9 cellular contexts compared by ENCODE assay signal in the genomic region with DNA sequence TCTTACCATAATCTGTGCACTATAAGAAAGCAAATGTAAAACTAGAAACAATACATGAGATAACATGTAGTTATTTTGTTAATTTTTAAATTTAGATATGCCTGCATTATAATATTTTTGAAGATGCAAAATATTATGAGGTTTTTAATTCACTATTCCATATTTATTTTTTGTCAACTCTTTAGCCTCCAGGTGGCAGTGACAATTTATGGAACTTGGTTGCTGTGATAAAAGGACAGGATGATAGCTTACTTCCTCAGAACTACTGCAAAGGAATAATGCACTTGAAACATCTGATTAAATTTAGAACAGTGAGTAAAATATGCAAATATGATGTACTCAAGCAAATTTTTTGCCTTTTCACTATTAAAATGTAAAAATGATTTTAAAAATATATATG. TPM values are rescaled to one million over a fixed set of nuclear protein-coding genes. Genes with fewer than 3 reads are reported as not detected.
DNase-seq lines count a peak whose midpoint lies in the region; ATAC-seq, FAIRE-seq and TF ChIP-seq lines count a peak whose summit lies in the region.
"Had no signal": no experiment of that assay in that cellular context is flagged by ENCODE, and none has a peak within 500 bp of the region (broad histone marks: within the 10 kb centered on the region; RNA-seq: fewer than 3 reads in every experiment).

No MANE protein-coding gene starts in this region.

- POLR2A ChIA-PET in CD8-positive, alpha-beta T cell (lab: Charles Lee) = no interaction called here
- POLR2A ChIA-PET in SK-N-SH (lab: Yijun Ruan, JAX) = interaction anchor here (1.6 kb wide), 1 partner anchor 45 kb away, joined by 4 read pairs; a partner anchor contains a TSS

- no peak for DNase-seq in CD8-positive, alpha-beta T cell
- DNase-seq in GM23338 (ENCODE audit: low spot score) = peak; percentile 13
- peak; percentile 17 for DNase-seq in SK-N-SH
- no peak for DNase-seq in kidney
- no peak for DNase-seq in T-helper 2 cell treated with Interferon-gamma antibody and Interleukin-4, amounts not matched to agents 5 μg/mL and 100 μg/mL, for 36 hours (ENCODE audit: low spot score)
- no peak for DNase-seq in mesothelial cell of epicardium (ENCODE audit: low spot score in 2 of 2, unreplicated experiment in 2 of 2)
- DNase-seq in NCI-H446 (lab: John Stamatoyannopoulos, UW) = no peak
- DNase-seq in stimulated activated naive B cell treated with anti-CD40 and anti-IgM and Interleukin-4, amounts not matched to agents 10 μg/mL and 1 μg/mL and 100 μg/mL, for 72 hours = no peak

- H3K9ac ChIP-seq in SK-N-SH (no peak overlapping the region), kidney (ENCODE audit: low read length in 2 of 2) (no peak overlapping the region)

- H3K27ac Mint-ChIP-seq in CD8-positive, alpha-beta T cell = no peak overlapping the region
- no peak overlapping the region for H3K27ac Mint-ChIP-seq in GM23338
- H3K27ac Mint-ChIP-seq in T-helper 2 cell treated with Interferon-gamma antibody and Interleukin-4, amounts not matched to agents 5 μg/mL and 100 μg/mL, for 36 hours = no peak overlapping the region
- H3K27ac Mint-ChIP-seq in mesothelial cell of epicardium = no peak overlapping the region
- H3K27ac Mint-ChIP-seq in stimulated activated naive B cell treated with anti-CD40 and anti-IgM and Interleukin-4, amounts not matched to agents 10 μg/mL and 1 μg/mL and 100 μg/mL, for 72 hours = no peak overlapping the region

- H3K9me2 ChIP-seq in GM23338 (ENCODE audit: insufficient read depth) (no peaks in the 10 kb centered on the region), SK-N-SH (no peaks in the 10 kb centered on the region)

- H3K79me2 ChIP-seq in GM23338 (replicated peaks; ENCODE audit: insufficient read depth) = no peaks in the 10 kb centered on the region
- no peaks in the 10 kb centered on the region for H3K79me2 ChIP-seq in SK-N-SH (ENCODE audit: insufficient read depth)

- H2AFZ ChIP-seq in GM23338 (no peak overlapping the region), SK-N-SH (ENCODE audit: low read depth) (peak overlapping the region; percentile 70; the same call in 1 of the 2 replicates)

- TF ChIP-seq CTCF in CD8-positive, alpha-beta T cell (IDR thresholded peaks at IDR 0.05) = peak; percentile 23
- peak; percentile 43 to 46 for TF ChIP-seq CTCF in GM23338 (conservative IDR thresholded peaks at IDR 0.05; ENCODE audit: low read depth in 2 of 2)
- peak; percentile 68 for TF ChIP-seq CTCF in SK-N-SH (IDR thresholded peaks at IDR 0.05)
- TF ChIP-seq CTCF in kidney (IDR thresholded peaks at IDR 0.05; ENCODE audit: borderline replicate concordance, extremely low read depth, insufficient read depth) = peak; percentile 32
- TF ChIP-seq CTCF in mesothelial cell of epicardium (IDR thresholded peaks at IDR 0.05; ENCODE audit: unreplicated experiment) = no peak

- H3K9me3 ChIP-seq in CD8-positive, alpha-beta T cell (ENCODE audit: low read length) = no peaks in the 10 kb centered on the region
- H3K9me3 ChIP-seq in SK-N-SH (0 out of 2 replicates have a peak, but pooled peaks cover 3% of the 10 kb centered on the region), kidney (ENCODE audit: control insufficient read depth in 1 of 2, low read length in 2 of 2) (no peaks in the 10 kb centered on the region)

- peak; percentile 82 for FAIRE-seq in kidney (lab: Jason Lieb, UNC)

- H3K27me3 ChIP-seq in CD8-positive, alpha-beta T cell (ENCODE audit: insufficient read depth, low read length) = no peaks in the 10 kb centered on the region
- H3K27me3 ChIP-seq in GM23338 (ENCODE audit: insufficient read depth) (no peaks in the 10 kb centered on the region), SK-N-SH (ENCODE audit: insufficient read depth) (no peaks in the 10 kb centered on the region)

- no peak overlapping the region for H3K27ac ChIP-seq in CD8-positive, alpha-beta T cell (ENCODE audit: low read depth, low read length)
- no peak overlapping the region for H3K27ac ChIP-seq in GM23338 (ENCODE audit: low read depth)
- H3K27ac ChIP-seq in SK-N-SH (ENCODE audit: low read depth in 2 of 2, low read length in 1 of 2) = no peak overlapping the region; a peak in 1 of 4 replicates
- H3K27ac ChIP-seq in kidney (ENCODE audit: low read depth in 2 of 2, low read length in 2 of 2) = no peak overlapping the region
- H3K27ac ChIP-seq: skin epidermis had no signal

- H3K4me2 ChIP-seq in GM23338 = no peak overlapping the region
- H3K4me2 ChIP-seq in SK-N-SH = no peak overlapping the region

- H3F3A ChIP-seq in GM23338 (replicated peaks; ENCODE audit: low read depth) (no peaks in the 10 kb centered on the region), SK-N-SH (replicated peaks; ENCODE audit: insufficient read depth) (no peaks in the 10 kb centered on the region)

- H3K4me3 Mint-ChIP-seq in CD8-positive, alpha-beta T cell = no peak overlapping the region
- no peak overlapping the region for H3K4me3 Mint-ChIP-seq in GM23338
- no peak overlapping the region for H3K4me3 Mint-ChIP-seq in T-helper 2 cell treated with Interferon-gamma antibody and Interleukin-4, amounts not matched to agents 5 μg/mL and 100 μg/mL, for 36 hours
- no peak overlapping the region for H3K4me3 Mint-ChIP-seq in mesothelial cell of epicardium
- H3K4me3 Mint-ChIP-seq in stimulated activated naive B cell treated with anti-CD40 and anti-IgM and Interleukin-4, amounts not matched to agents 10 μg/mL and 1 μg/mL and 100 μg/mL, for 72 hours = no peak overlapping the region

- H3K27me3 Mint-ChIP-seq in CD8-positive, alpha-beta T cell (ENCODE audit: low read depth) = no peaks in the 10 kb centered on the region
- peaks cover 2% of the 10 kb centered on the region for H3K27me3 Mint-ChIP-seq in GM23338 (ENCODE audit: insufficient read depth, low read depth, poor library complexity)
- H3K27me3 Mint-ChIP-seq in T-helper 2 cell treated with Interferon-gamma antibody and Interleukin-4, amounts not matched to agents 5 μg/mL and 100 μg/mL, for 36 hours (ENCODE audit: low read depth) = no peaks in the 10 kb centered on the region
- H3K27me3 Mint-ChIP-seq in mesothelial cell of epicardium (ENCODE audit: low read depth) = no peaks in the 10 kb centered on the region
- no peaks in the 10 kb centered on the region for H3K27me3 Mint-ChIP-seq in stimulated activated naive B cell treated with anti-CD40 and anti-IgM and Interleukin-4, amounts not matched to agents 10 μg/mL and 1 μg/mL and 100 μg/mL, for 72 hours

- no peaks in the 10 kb centered on the region for H3K4me1 Mint-ChIP-seq in CD8-positive, alpha-beta T cell (ENCODE audit: low read depth)
- no peaks in the 10 kb centered on the region for H3K4me1 Mint-ChIP-seq in GM23338
- no peaks in the 10 kb centered on the region for H3K4me1 Mint-ChIP-seq in T-helper 2 cell treated with Interferon-gamma antibody and Interleukin-4, amounts not matched to agents 5 μg/mL and 100 μg/mL, for 36 hours (ENCODE audit: low read depth)
- H3K4me1 Mint-ChIP-seq in mesothelial cell of epicardium = peaks cover 4% of the 10 kb centered on the region
- H3K4me1 Mint-ChIP-seq in stimulated activated naive B cell treated with anti-CD40 and anti-IgM and Interleukin-4, amounts not matched to agents 10 μg/mL and 1 μg/mL and 100 μg/mL, for 72 hours = no peaks in the 10 kb centered on the region

- CTCF ChIA-PET in CD8-positive, alpha-beta T cell (lab: Charles Lee) = interaction anchor here (0.7 kb wide), 1 partner anchor 187 kb away, joined by 4 read pairs; no protein-coding TSS in a partner anchor
- CTCF ChIA-PET in SK-N-SH (lab: Yijun Ruan, JAX) = interaction anchor here (0.7 to 4.1 kb wide), 16 partner anchors 9 to 191 kb away, joined by 3 to 30 read pairs (median 3); a partner anchor contains a TSS

- peak; percentile 76 for TF ChIP-seq RAD21 in SK-N-SH (IDR thresholded peaks at IDR 0.05; ENCODE audit: low read length)

- no peaks in the 10 kb centered on the region for H3K36me3 ChIP-seq in CD8-positive, alpha-beta T cell (ENCODE audit: insufficient read depth, low read length)
- H3K36me3 ChIP-seq in GM23338 (ENCODE audit: insufficient read depth) (no peaks in the 10 kb centered on the region), SK-N-SH (replicated peaks in 1 of 2; ENCODE audit: control insufficient read depth in 1 of 2, insufficient read depth in 2 of 2, low read length in 1 of 2) (no peaks in the 10 kb centered on the region), kidney (ENCODE audit: control insufficient read depth in 1 of 2, insufficient read depth in 2 of 2, low read length in 2 of 2) (no peaks in the 10 kb centered on the region)

- no peaks in the 10 kb centered on the region for H4K20me1 ChIP-seq in GM23338 (replicated peaks; ENCODE audit: insufficient read depth)
- H4K20me1 ChIP-seq in SK-N-SH (ENCODE audit: insufficient read depth) = no peaks in the 10 kb centered on the region

- no peaks in the 10 kb centered on the region for H3K9me3 Mint-ChIP-seq in CD8-positive, alpha-beta T cell
- H3K9me3 Mint-ChIP-seq in GM23338 = no peaks in the 10 kb centered on the region
- no peaks in the 10 kb centered on the region for H3K9me3 Mint-ChIP-seq in T-helper 2 cell treated with Interferon-gamma antibody and Interleukin-4, amounts not matched to agents 5 μg/mL and 100 μg/mL, for 36 hours
- no peaks in the 10 kb centered on the region for H3K9me3 Mint-ChIP-seq in mesothelial cell of epicardium
- H3K9me3 Mint-ChIP-seq in stimulated activated naive B cell treated with anti-CD40 and anti-IgM and Interleukin-4, amounts not matched to agents 10 μg/mL and 1 μg/mL and 100 μg/mL, for 72 hours = no peaks in the 10 kb centered on the region

- no peak for ATAC-seq in CD8-positive, alpha-beta T cell
- no peak for ATAC-seq in GM23338
- no peak for ATAC-seq in stimulated activated naive B cell treated with anti-CD40 and anti-IgM and Interleukin-4, amounts not matched to agents 10 μg/mL and 1 μg/mL and 100 μg/mL, for 72 hours (replicated peaks)

- TF ChIP-seq EP300 in SK-N-SH (IDR thresholded peaks at IDR 0.05; ENCODE audit: borderline replicate concordance in 1 of 2, low read depth in 1 of 2, low read length in 1 of 2) = no peak

- no peaks in the 10 kb centered on the region for H3K36me3 Mint-ChIP-seq in CD8-positive, alpha-beta T cell
- H3K36me3 Mint-ChIP-seq in GM23338 (ENCODE audit: low read depth) = no peaks in the 10 kb centered on the region
- H3K36me3 Mint-ChIP-seq in T-helper 2 cell treated with Interferon-gamma antibody and Interleukin-4, amounts not matched to agents 5 μg/mL and 100 μg/mL, for 36 hours (ENCODE audit: low read depth) = no peaks in the 10 kb centered on the region
- no peaks in the 10 kb centered on the region for H3K36me3 Mint-ChIP-seq in mesothelial cell of epicardium
- no peaks in the 10 kb centered on the region for H3K36me3 Mint-ChIP-seq in stimulated activated naive B cell treated with anti-CD40 and anti-IgM and Interleukin-4, amounts not matched to agents 10 μg/mL and 1 μg/mL and 100 μg/mL, for 72 hours

- H3K4me1 ChIP-seq in CD8-positive, alpha-beta T cell (ENCODE audit: insufficient read depth, low read length) = no peaks in the 10 kb centered on the region
- H3K4me1 ChIP-seq in GM23338 (ENCODE audit: insufficient read depth) (no peaks in the 10 kb centered on the region), SK-N-SH (ENCODE audit: control insufficient read depth in 1 of 2, insufficient read depth in 2 of 2, low read depth in 1 of 2, low read length in 1 of 2) (no peaks in the 10 kb centered on the region; a peak in 1 of 4 replicates), kidney (ENCODE audit: control insufficient read depth in 1 of 2, insufficient read depth in 1 of 2, low read depth in 1 of 2, low read length in 2 of 2) (no peaks in the 10 kb centered on the region)

- intact Hi-C loops in CD8-positive, alpha-beta T cell (cut with DNase I, micrococcal nuclease) = loop anchor here in 1 of 2 experiments (1.0 to 5.0 kb wide), 2 partner anchors 191 to 897 kb away; no protein-coding TSS in a partner anchor
- intact Hi-C loops in kidney (cut with DNase I) = no loop called here

- no peak overlapping the region for H3K4me3 ChIP-seq in CD8-positive, alpha-beta T cell (ENCODE audit: low read depth, low read length)
- no peak overlapping the region for H3K4me3 ChIP-seq in GM23338
- no peak overlapping the region for H3K4me3 ChIP-seq in SK-N-SH (ENCODE audit: low read depth in 2 of 2, low read length in 1 of 2)
- H3K4me3 ChIP-seq in kidney (ENCODE audit: low read length in 2 of 2) = no peak overlapping the region
- H3K4me3 ChIP-seq: skin epidermis had no signal

RNA-seq across cellular contexts. Expression of a gene that starts 45.1 kb away (rescaled TPM):
- not detected for total RNA-seq in CD8-positive, alpha-beta T cell
- not detected in 2 replicates for total RNA-seq in GM23338 (2014; rRNA removed; shearing (Covaris generic))
- not detected in 2 replicates for polyA plus RNA-seq in GM23338 (2016; fragmentation: Nextera tagmentation; extraction: Ambion mirVana)
- polyA plus RNA-seq in SK-N-SH (2012; rRNA removed) = 0.21 and 0.34 TPM in 2 replicates
- polyA plus RNA-seq in SK-N-SH (2012; cell fraction: cytosol; rRNA removed) = 0.17 and 0.23 TPM in 2 replicates
- polyA plus RNA-seq in SK-N-SH (2012; cell fraction: nucleus; rRNA removed) = 0.31 and 0.36 TPM in 2 replicates
- total RNA-seq in kidney = 1.2 TPM
- polyA plus RNA-seq in kidney (ENCODE audit: insufficient read depth, low read depth, low replicate concordance) = 0.82 TPM
- 0.20 to 0.74 TPM (median 0.40 TPM) in 3 replicates for total RNA-seq in mesothelial cell of epicardium

Comparison
In these comparisons a context has a peak if more than half of its experiments do, and no peak if none do; other contexts are left out.
1. DNase-seq: peak in GM23338 (single experiment) and SK-N-SH (single experiment); none in CD8-positive, alpha-beta T cell (0 of 7), kidney (single experiment), T-helper 2 cell treated with Interferon-gamma antibody and Interleukin-4, amounts not matched to agents 5 μg/mL and 100 μg/mL, for 36 hours (single experiment), mesothelial cell of epicardium (0 of 2), NCI-H446 (0 of 2) and stimulated activated naive B cell treated with anti-CD40 and anti-IgM and Interleukin-4, amounts not matched to agents 10 μg/mL and 1 μg/mL and 100 μg/mL, for 72 hours (single experiment).